Comparison of ENCODE assay signal across 20 cellular contexts in genomic region chr20:31505903-31506302, GRCh38. TPM values are rescaled to one million over a fixed set of nuclear protein-coding genes. Genes with fewer than 3 reads are reported as not detected.
DNase-seq lines count a peak whose midpoint lies in the region; ATAC-seq, FAIRE-seq and TF ChIP-seq lines count a peak whose summit lies in the region.
"Had no signal": no experiment of that assay in that cellular context is flagged by ENCODE, and none has a peak within 500 bp of the region (broad histone marks: within the 10 kb centered on the region; RNA-seq: fewer than 3 reads in every experiment).

No MANE protein-coding gene starts in this region.

- POLR2A ChIA-PET in K562 (lab: Yijun Ruan, JAX) = no interaction called here

- H3K9me1 ChIP-seq in K562 (ENCODE audit: control insufficient read depth, insufficient read depth, low read length) (no peaks in the 10 kb centered on the region), keratinocyte (ENCODE audit: control insufficient read depth, extremely low read depth, insufficient read depth, low read length) (no peaks in the 10 kb centered on the region)

- dilution Hi-C loops in keratinocyte (cut with MboI; ENCODE audit: extremely low pct_ligation_motif_present, low sequenced_read_pairs) = no loop called here

- no peaks in the 10 kb centered on the region for H3K36me3 Mint-ChIP-seq in endothelial cell (ENCODE audit: low read depth, unreplicated experiment)
- no peaks in the 10 kb centered on the region for H3K36me3 Mint-ChIP-seq in progenitor cell of endocrine pancreas (ENCODE audit: insufficient read depth)
- H3K36me3 Mint-ChIP-seq: CD8-positive, alpha-beta T cell had no signal

- H3K4me1 Mint-ChIP-seq in endothelial cell (ENCODE audit: unreplicated experiment) = no peaks in the 10 kb centered on the region
- no peaks in the 10 kb centered on the region for H3K4me1 Mint-ChIP-seq in progenitor cell of endocrine pancreas (ENCODE audit: low read depth)

- H2AFZ ChIP-seq in K562 (ENCODE audit: low read depth, low read length) (no peak overlapping the region), keratinocyte (ENCODE audit: control insufficient read depth, low read length) (no peak overlapping the region)

- H3K9me3 ChIP-seq in K562 (replicated peaks; ENCODE audit: control insufficient read depth, insufficient read depth, low read depth, low read length) = no peaks in the 10 kb centered on the region; the same call in 1 of the 2 replicates
- no peaks in the 10 kb centered on the region for H3K9me3 ChIP-seq in keratinocyte (ENCODE audit: control insufficient read depth, low read depth, low read length)

- FAIRE-seq in K562 (lab: Jason Lieb, UNC) (no peak), keratinocyte (lab: Jason Lieb, UNC) (no peak)
- FAIRE-seq: A204.1, D721Med had no signal

- H3K27me3 ChIP-seq in K562 (ENCODE audit: control insufficient read depth in 2 of 2, insufficient read depth in 2 of 2, low read length in 2 of 2) = no peaks in the 10 kb centered on the region
- H3K27me3 ChIP-seq in keratinocyte (ENCODE audit: control insufficient read depth, extremely low read depth, insufficient read depth, low read length) = no peaks in the 10 kb centered on the region

- ATAC-seq in K562 = no peak
- ATAC-seq: CD8-positive, alpha-beta T cell had no signal

- H3K27ac Mint-ChIP-seq in endothelial cell (ENCODE audit: unreplicated experiment) (no peak overlapping the region), progenitor cell of endocrine pancreas (no peak overlapping the region)
- H3K27ac Mint-ChIP-seq: CD14-positive monocyte; CD8-positive, alpha-beta T cell had no signal

- TF ChIP-seq POLR2A in K562 (conservative IDR thresholded peaks at IDR 0.05) = no peak

- H3K4me3 Mint-ChIP-seq in endothelial cell (ENCODE audit: unreplicated experiment) (no peak overlapping the region), progenitor cell of endocrine pancreas (ENCODE audit: low read depth) (no peak overlapping the region)
- H3K4me3 Mint-ChIP-seq: CD14-positive monocyte; CD8-positive, alpha-beta T cell had no signal

- in situ Hi-C loops in K562 (cut with MboI) = no loop called here

- no peak for TF ChIP-seq EP300 in K562 (IDR thresholded peaks at IDR 0.05; ENCODE audit: low read length)

- no peak for TF ChIP-seq RAD21 in K562 (CRISPR knock-in tag; conservative IDR thresholded peaks at IDR 0.05 in 1 of 2, IDR thresholded peaks at IDR 0.05 in 1 of 2)

- DNase-seq in EH (ENCODE audit: low read depth) (peak; percentile 19), M059J (ENCODE audit: low read depth) (peak; percentile 72), K562 (ENCODE audit: extremely low read depth in 1 of 4, low spot score in 3 of 4) (peak in 1 of 4 experiments; percentile 12), keratinocyte (ENCODE audit: low read depth, low spot score) (no peak), NCI-H146 (lab: John Stamatoyannopoulos, UW) (no peak), anterior cingulate cortex (lab: John Stamatoyannopoulos, UW) (no peak), endothelial cell (ENCODE audit: low spot score) (no peak), progenitor cell of endocrine pancreas (ENCODE audit: low spot score, unreplicated experiment) (no peak)
- DNase-seq: CD8-positive, alpha-beta T cell; COR-L47; DMS153; DMS79 treated with DMSO at 0.1 percent for 48 hours; GF-D8; HCEC 1CT had no signal

- H3K27ac ChIP-seq in K562 (ENCODE audit: extremely low read depth, low read depth, low read length) = no peak overlapping the region
- H3K27ac ChIP-seq in keratinocyte (ENCODE audit: control insufficient read depth, insufficient read depth, low read length) = no peak overlapping the region

- H3K4me3 ChIP-seq in K562 = no peak overlapping the region
- H3K4me3 ChIP-seq in keratinocyte (ENCODE audit: control insufficient read depth in 2 of 3, extremely low read depth in 1 of 3, insufficient read depth in 2 of 3, low read depth in 1 of 3, low read length in 3 of 3) = no peak overlapping the region

- H3K36me3 ChIP-seq in K562 (ENCODE audit: control insufficient read depth, insufficient read depth, low read length) (no peaks in the 10 kb centered on the region), keratinocyte (ENCODE audit: control insufficient read depth in 2 of 2, extremely low read depth in 1 of 2, insufficient read depth in 2 of 2, low read length in 2 of 2) (no peaks in the 10 kb centered on the region)

- H3K27me3 Mint-ChIP-seq in endothelial cell (ENCODE audit: unreplicated experiment) = peaks cover 5% of the 10 kb centered on the region
- peaks cover 37% of the 10 kb centered on the region for H3K27me3 Mint-ChIP-seq in progenitor cell of endocrine pancreas

- H3K4me2 ChIP-seq in K562 (ENCODE audit: insufficient read depth, low read length) = no peak overlapping the region
- H3K4me2 ChIP-seq in keratinocyte (ENCODE audit: control insufficient read depth, extremely low read depth, insufficient read depth, low read depth, low read length) = peak overlapping the region; percentile 27

- intact Hi-C loops in K562 (cut with micrococcal nuclease) = no loop called here

- TF ChIP-seq CTCF in K562 (IDR thresholded peaks at IDR 0.05 in 2 of 3, conservative IDR thresholded peaks at IDR 0.05 in 1 of 3; ENCODE audit: insufficient read depth in 2 of 3, low read depth in 1 of 3, low read length in 3 of 3) (no peak), keratinocyte (optimal IDR thresholded peaks at IDR 0.05 in 1 of 3, IDR thresholded peaks at IDR 0.05 in 1 of 3, conservative IDR thresholded peaks at IDR 0.05 in 1 of 3; ENCODE audit: extremely low read depth in 1 of 3, insufficient read depth in 2 of 3, low read length in 3 of 3) (no peak), endothelial cell (IDR thresholded peaks at IDR 0.05; ENCODE audit: unreplicated experiment) (no peak), progenitor cell of endocrine pancreas (IDR thresholded peaks at IDR 0.05; ENCODE audit: unreplicated experiment) (no peak)

- H3K79me2 ChIP-seq in K562 (ENCODE audit: control insufficient read depth, insufficient read depth, low read length) = no peaks in the 10 kb centered on the region
- no peaks in the 10 kb centered on the region for H3K79me2 ChIP-seq in keratinocyte (ENCODE audit: control insufficient read depth, insufficient read depth, low read length)

- no TSS peak for BruUV-seq in K562 (replicated peaks; lab: Mats Ljungman, UMichigan)

- 28% methylated on average over 1 of the region's 1 CpG for whole genome bisulfite sequencing in K562 (ENCODE audit: insufficient coverage, low coverage, missing lambda C conversion rate)

- H4K20me1 ChIP-seq in K562 (replicated peaks; ENCODE audit: control insufficient read depth, insufficient read depth, low read length) (no peaks in the 10 kb centered on the region), keratinocyte (ENCODE audit: control insufficient read depth, extremely low read depth, insufficient read depth, low read length) (no peaks in the 10 kb centered on the region)

- H3K9me3 Mint-ChIP-seq in endothelial cell (ENCODE audit: unreplicated experiment) (no peaks in the 10 kb centered on the region), progenitor cell of endocrine pancreas (ENCODE audit: low read depth) (no peaks in the 10 kb centered on the region)
- H3K9me3 Mint-ChIP-seq: CD8-positive, alpha-beta T cell had no signal

- CTCF ChIA-PET in K562 (lab: Yijun Ruan, JAX; ENCODE audit: low intra/inter-chr PET ratio) = interaction anchor here (0.6 to 1.2 kb wide), 2 partner anchors 45 to 438 kb away, joined by 4 read pairs; no protein-coding TSS in a partner anchor

- H3K4me1 ChIP-seq in K562 (replicated peaks in 1 of 2; ENCODE audit: control insufficient read depth in 2 of 2, insufficient read depth in 2 of 2, low read length in 2 of 2) (peaks cover 4 to 6% of the 10 kb centered on the region in 2 experiments), keratinocyte (ENCODE audit: control insufficient read depth, extremely low read depth, insufficient read depth, low read length) (peaks cover 7% of the 10 kb centered on the region)

- no peak overlapping the region for H3K9ac ChIP-seq in K562 (ENCODE audit: insufficient read depth in 1 of 2, low read depth in 2 of 2, low read length in 2 of 2)
- H3K9ac ChIP-seq in keratinocyte (ENCODE audit: control insufficient read depth, extremely low read depth, insufficient read depth, low read length) = no peak overlapping the region

RNA-seq across cellular contexts. Expression of gene HM13, which starts 8.3 kb away (rescaled TPM):
- 244 and 248 TPM in 2 replicates for total RNA-seq in M059J (2014; rRNA removed; shearing (Covaris generic))
- total RNA-seq in K562 (2011; cell fraction: chromatin; rRNA removed; ENCODE audit: low replicate concordance) = 232 and 437 TPM in 2 replicates
- total RNA-seq in K562 (2011; cell fraction: nucleolus; rRNA removed) = 349 and 425 TPM in 2 replicates
- total RNA-seq in K562 (2011; cell fraction: nucleoplasm; rRNA removed) = 318 and 321 TPM in 2 replicates
- total RNA-seq in K562 (2014; rRNA removed) (42.0 and 64.1 TPM in 2 replicates), K562 (2014; rRNA removed; fragmentation: Illumina TruSeq; extraction: Trizol) (61.7 and 62.1 TPM in 2 replicates), K562 (2015; rRNA removed; fragmentation: Illumina TruSeq; extraction: Trizol) (74.5 and 74.8 TPM in 2 replicates), K562 (2021) (136 and 146 TPM in 2 replicates), endothelial cell (ENCODE audit: unreplicated experiment) (153 TPM), progenitor cell of endocrine pancreas (211 and 217 TPM in 2 replicates)
- polyA plus RNA-seq in K562 (2011; rRNA removed) (112 and 125 TPM in 2 replicates), K562 (2014; fragmentation: Illumina TruSeq; extraction: Trizol) (98.4 and 102 TPM in 2 replicates), K562 (2014; fragmentation: Nextera tagmentation; extraction: Ambion mirVana) (10 to 100 TPM in 1 of 2 experiments, 1 to 10 TPM in 1; 7.7 to 17.9 TPM), K562 (2014; rRNA removed) (99.6 and 111 TPM in 2 replicates), keratinocyte (127 to 175 TPM (median 151 TPM) in 3 replicates)
- 90.7 and 156 TPM in 2 replicates for polyA plus RNA-seq in K562 (2011; cell fraction: cytosol; rRNA removed)
- 116 and 132 TPM in 2 replicates for polyA plus RNA-seq in K562 (2011; cell fraction: nucleus; rRNA removed)
- 109 and 181 TPM in 2 replicates for polyA plus RNA-seq in K562 (2012)
- polyA minus RNA-seq in K562 (2011; rRNA and poly(A)+ RNA removed) = 83.1 and 88.4 TPM in 2 replicates
- polyA minus RNA-seq in K562 (2011; cell fraction: cytosol; rRNA and poly(A)+ RNA removed) = 81.1 and 84.3 TPM in 2 replicates
- polyA minus RNA-seq in K562 (2011; cell fraction: nucleus; rRNA and poly(A)+ RNA removed) = 65.8 and 88.5 TPM in 2 replicates
- 34.0 TPM for polyA plus RNA-seq in keratinocyte (2011; ENCODE audit: low read depth)
- polyA plus RNA-seq in keratinocyte (2011; cell fraction: cytosol; rRNA removed) = 104 and 122 TPM in 2 replicates
- 200 and 213 TPM in 2 replicates for polyA plus RNA-seq in keratinocyte (2011; cell fraction: nucleus; rRNA removed)
- 96.2 and 142 TPM in 2 replicates for polyA plus RNA-seq in keratinocyte (2012; ENCODE audit: low replicate concordance)
- 97.9 to 155 TPM (median 134 TPM) in 3 replicates for polyA minus RNA-seq in keratinocyte
- 158 TPM for polyA minus RNA-seq in keratinocyte (2011; cell fraction: cytosol; rRNA and poly(A)+ RNA removed)
- 124 and 148 TPM in 2 replicates for polyA minus RNA-seq in keratinocyte (2011; cell fraction: nucleus; rRNA and poly(A)+ RNA removed)

RNA-seq across cellular contexts. Expression of gene REM1, which starts 30.8 kb away (rescaled TPM):
- total RNA-seq in M059J (2014; rRNA removed; shearing (Covaris generic)) = not detected in 2 replicates
- total RNA-seq in K562 (2011; cell fraction: chromatin; rRNA removed; ENCODE audit: low replicate concordance) = not detected in 2 replicates
- total RNA-seq in K562 (2011; cell fraction: nucleolus; rRNA removed) = not detected in 2 replicates
- total RNA-seq in K562 (2011; cell fraction: nucleoplasm; rRNA removed) = not detected in 2 replicates
- total RNA-seq in K562 (2014; rRNA removed) (not detected in 2 replicates), K562 (2014; rRNA removed; fragmentation: Illumina TruSeq; extraction: Trizol) (not detected in 2 replicates), K562 (2015; rRNA removed; fragmentation: Illumina TruSeq; extraction: Trizol) (not detected in 2 replicates), K562 (2021) (not detected in 2 replicates), endothelial cell (ENCODE audit: unreplicated experiment) (not detected), progenitor cell of endocrine pancreas (not detected in 2 replicates)
- polyA plus RNA-seq in K562 (2011; rRNA removed) (not detected in 2 replicates), K562 (2014; fragmentation: Illumina TruSeq; extraction: Trizol) (not detected in 2 replicates), K562 (2014; fragmentation: Nextera tagmentation; extraction: Ambion mirVana) (not detected), K562 (2014; rRNA removed) (not detected in 2 replicates), keratinocyte (not detected in 3 replicates)
- polyA plus RNA-seq in K562 (2011; cell fraction: cytosol; rRNA removed) = not detected in 2 replicates
- not detected in 2 replicates for polyA plus RNA-seq in K562 (2011; cell fraction: nucleus; rRNA removed)
- not detected in 2 replicates for polyA plus RNA-seq in K562 (2012)
- not detected in 2 replicates for polyA minus RNA-seq in K562 (2011; rRNA and poly(A)+ RNA removed)
- not detected in 2 replicates for polyA minus RNA-seq in K562 (2011; cell fraction: cytosol; rRNA and poly(A)+ RNA removed)
- polyA minus RNA-seq in K562 (2011; cell fraction: nucleus; rRNA and poly(A)+ RNA removed) = not detected in 2 replicates
- polyA plus RNA-seq in keratinocyte (2011; ENCODE audit: low read depth) = not detected
- polyA plus RNA-seq in keratinocyte (2011; cell fraction: cytosol; rRNA removed) = not detected in 2 replicates
- polyA plus RNA-seq in keratinocyte (2011; cell fraction: nucleus; rRNA removed) = 0.11 TPM in 1 of 2 replicates, not detected in the other
- not detected in 2 replicates for polyA plus RNA-seq in keratinocyte (2012; ENCODE audit: low replicate concordance)
- not detected in 3 replicates for polyA minus RNA-seq in keratinocyte
- not detected for polyA minus RNA-seq in keratinocyte (2011; cell fraction: cytosol; rRNA and poly(A)+ RNA removed)
- polyA minus RNA-seq in keratinocyte (2011; cell fraction: nucleus; rRNA and poly(A)+ RNA removed) = not detected in 2 replicates
- total RNA-seq: CD8-positive, alpha-beta T cell; H4 had no signal
- polyA plus RNA-seq: AG04450, BJ, CD14-positive monocyte had no signal

RNA-seq across cellular contexts. Expression of gene DEFB124, which starts 31.0 kb away (rescaled TPM):
- not detected in 2 replicates for total RNA-seq in M059J (2014; rRNA removed; shearing (Covaris generic))
- total RNA-seq in K562 (2011; cell fraction: chromatin; rRNA removed; ENCODE audit: low replicate concordance) = not detected in 2 replicates
- total RNA-seq in K562 (2011; cell fraction: nucleolus; rRNA removed) = not detected in 2 replicates
- total RNA-seq in K562 (2011; cell fraction: nucleoplasm; rRNA removed) = not detected in 2 replicates
- total RNA-seq in K562 (2014; rRNA removed) (not detected in 2 replicates), K562 (2014; rRNA removed; fragmentation: Illumina TruSeq; extraction: Trizol) (not detected in 2 replicates), K562 (2015; rRNA removed; fragmentation: Illumina TruSeq; extraction: Trizol) (not detected in 2 replicates), K562 (2021) (not detected in 2 replicates), endothelial cell (ENCODE audit: unreplicated experiment) (not detected), progenitor cell of endocrine pancreas (not detected in 2 replicates)
- polyA plus RNA-seq in K562 (2011; rRNA removed) (not detected in 2 replicates), K562 (2014; fragmentation: Illumina TruSeq; extraction: Trizol) (not detected in 2 replicates), K562 (2014; fragmentation: Nextera tagmentation; extraction: Ambion mirVana) (not detected), K562 (2014; rRNA removed) (not detected in 2 replicates), keratinocyte (not detected in 3 replicates)
- not detected in 2 replicates for polyA plus RNA-seq in K562 (2011; cell fraction: cytosol; rRNA removed)
- not detected in 2 replicates for polyA plus RNA-seq in K562 (2011; cell fraction: nucleus; rRNA removed)
- not detected in 2 replicates for polyA plus RNA-seq in K562 (2012)
- polyA minus RNA-seq in K562 (2011; rRNA and poly(A)+ RNA removed) = not detected in 2 replicates
- not detected in 2 replicates for polyA minus RNA-seq in K562 (2011; cell fraction: cytosol; rRNA and poly(A)+ RNA removed)
- polyA minus RNA-seq in K562 (2011; cell fraction: nucleus; rRNA and poly(A)+ RNA removed) = not detected in 2 replicates
- polyA plus RNA-seq in keratinocyte (2011; ENCODE audit: low read depth) = not detected
- polyA plus RNA-seq in keratinocyte (2011; cell fraction: cytosol; rRNA removed) = not detected in 2 replicates
- polyA plus RNA-seq in keratinocyte (2011; cell fraction: nucleus; rRNA removed) = not detected in 2 replicates
- polyA plus RNA-seq in keratinocyte (2012; ENCODE audit: low replicate concordance) = not detected in 2 replicates
- not detected in 3 replicates for polyA minus RNA-seq in keratinocyte
- not detected for polyA minus RNA-seq in keratinocyte (2011; cell fraction: cytosol; rRNA and poly(A)+ RNA removed)
- not detected in 2 replicates for polyA minus RNA-seq in keratinocyte (2011; cell fraction: nucleus; rRNA and poly(A)+ RNA removed)
- total RNA-seq: CD8-positive, alpha-beta T cell; H4 had no signal
- polyA plus RNA-seq: AG04450, BJ, CD14-positive monocyte had no signal

Comparison
In these comparisons a context has a peak if more than half of its experiments do, and no peak if none do; other contexts are left out.
1. DNase-seq: peak in EH (single experiment) and M059J (single experiment); none in keratinocyte (single experiment), NCI-H146 (single experiment), anterior cingulate cortex (0 of 58), endothelial cell (single experiment) and progenitor cell of endocrine pancreas (single experiment).